ENCODE assay signal across 26 cellular contexts in the genomic region with DNA sequence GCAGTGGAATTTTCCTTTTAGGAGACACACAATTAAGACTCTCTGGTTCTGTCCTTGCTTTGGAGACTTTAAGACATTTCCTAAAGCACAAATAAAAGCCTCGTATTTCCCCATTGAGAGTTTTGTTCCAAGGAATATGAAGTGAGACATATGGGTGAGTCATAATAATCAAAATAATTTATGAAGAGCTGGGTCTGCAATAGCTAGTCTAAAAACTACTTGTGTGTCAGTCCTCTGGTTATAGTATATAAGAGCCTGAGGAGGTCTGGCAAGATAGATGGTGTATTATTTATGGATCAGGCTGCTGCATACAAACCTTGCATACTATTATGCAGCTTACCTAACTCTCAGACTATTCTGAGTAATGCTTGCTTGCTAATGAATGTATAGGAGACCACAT.
DNase-seq lines count a peak whose midpoint lies in the region; ATAC-seq, FAIRE-seq and TF ChIP-seq lines count a peak whose summit lies in the region.
"Had no signal": no experiment of that assay in that cellular context is flagged by ENCODE, and none has a peak within 500 bp of the region (broad histone marks: within the 10 kb centered on the region; RNA-seq: fewer than 3 reads in every experiment).

No MANE protein-coding gene starts in this region.

- H3K27ac ChIP-seq in neural progenitor cell: no peak overlapping the region
- H3K27ac ChIP-seq: BLaER1 treated with 17β-estradiol and CSF1 and Interleukin-3, amounts not matched to agents 10 nM and 100 nM; foreskin keratinocyte; skin epidermis; transverse colon had no signal

- no peaks in the 10 kb centered on the region for H3K9me3 Mint-ChIP-seq in neural progenitor cell
- no peaks in the 10 kb centered on the region for H3K9me3 Mint-ChIP-seq in activated T-cell treated with anti-CD3 and anti-CD28 coated beads, Interleukin-2, amount 50 U/mL, for 72 hours
- no peaks in the 10 kb centered on the region for H3K9me3 Mint-ChIP-seq in naive thymus-derived CD8-positive, alpha-beta T cell
- H3K9me3 Mint-ChIP-seq: activated CD4-positive, alpha-beta memory T cell treated with anti-CD3 and anti-CD28 coated beads for 36 hours; mesothelial cell of epicardium; nephron progenitor cell had no signal

- H3K9ac ChIP-seq in neural progenitor cell: no peak overlapping the region
- H3K9ac ChIP-seq: BLaER1 treated with 17β-estradiol and CSF1 and Interleukin-3, amounts not matched to agents 10 nM and 100 nM had no signal

- H3K4me2 ChIP-seq in neural progenitor cell: no peak overlapping the region
- H3K4me2 ChIP-seq: BLaER1 treated with 17β-estradiol and CSF1 and Interleukin-3, amounts not matched to agents 10 nM and 100 nM had no signal

- no peaks in the 10 kb centered on the region for H3K36me3 Mint-ChIP-seq in neural progenitor cell
- peaks cover 0 to 2% of the 10 kb centered on the region in 2 donors for H3K36me3 Mint-ChIP-seq in activated T-cell treated with anti-CD3 and anti-CD28 coated beads, Interleukin-2, amount 50 U/mL, for 72 hours (ENCODE audit: insufficient read depth in 2 of 2)
- no peaks in the 10 kb centered on the region for H3K36me3 Mint-ChIP-seq in naive thymus-derived CD8-positive, alpha-beta T cell
- H3K36me3 Mint-ChIP-seq: activated CD4-positive, alpha-beta memory T cell treated with anti-CD3 and anti-CD28 coated beads for 36 hours had no signal

- no peaks in the 10 kb centered on the region for H3F3A ChIP-seq in neural progenitor cell (ENCODE audit: low read depth)

- no peaks in the 10 kb centered on the region for H3K9me3 ChIP-seq in neural progenitor cell (ENCODE audit: low read depth)
- H3K9me3 ChIP-seq: BLaER1 treated with 17β-estradiol and CSF1 and Interleukin-3, amounts not matched to agents 10 nM and 100 nM; transverse colon had no signal

- no peaks in the 10 kb centered on the region for H4K20me1 ChIP-seq in neural progenitor cell (ENCODE audit: low read depth)
- H4K20me1 ChIP-seq: BLaER1 treated with 17β-estradiol and CSF1 and Interleukin-3, amounts not matched to agents 10 nM and 100 nM had no signal

- ATAC-seq in activated T-cell treated with anti-CD3 and anti-CD28 coated beads, Interleukin-2, amount 50 U/mL, for 72 hours (replicated peaks in 1 of 2): no peak
- ATAC-seq in HG03280 (IDR thresholded peaks at IDR 0.05; ENCODE audit: unreplicated experiment): no peak
- ATAC-seq in naive thymus-derived CD8-positive, alpha-beta T cell: no peak
- ATAC-seq: foreskin keratinocyte, K562, left ventricle myocardium superior had no signal

- H3K79me2 ChIP-seq in neural progenitor cell (ENCODE audit: low read depth): no peaks in the 10 kb centered on the region

- H3K36me3 ChIP-seq in bronchial epithelial cell (ENCODE audit: control insufficient read depth, insufficient read depth, low read length) (peaks cover 3% of the 10 kb centered on the region), neural progenitor cell (no peaks in the 10 kb centered on the region)
- H3K36me3 ChIP-seq: BLaER1 treated with 17β-estradiol and CSF1 and Interleukin-3, amounts not matched to agents 10 nM and 100 nM; transverse colon had no signal

- no peaks in the 10 kb centered on the region for H3K27me3 Mint-ChIP-seq in neural progenitor cell (ENCODE audit: insufficient read depth, low read depth)
- peaks cover 9% of the 10 kb centered on the region for H3K27me3 Mint-ChIP-seq in activated T-cell treated with anti-CD3 and anti-CD28 coated beads, Interleukin-2, amount 50 U/mL, for 72 hours (ENCODE audit: low read depth)
- H3K27me3 Mint-ChIP-seq in naive thymus-derived CD8-positive, alpha-beta T cell: peaks cover 0 to 1% (median 0%) of the 10 kb centered on the region in 5 donors
- H3K27me3 Mint-ChIP-seq: progenitor cell of endocrine pancreas had no signal

- H3K4me1 ChIP-seq in neural progenitor cell: peaks cover 5% of the 10 kb centered on the region
- H3K4me1 ChIP-seq: BLaER1 treated with 17β-estradiol and CSF1 and Interleukin-3, amounts not matched to agents 10 nM and 100 nM; foreskin keratinocyte; transverse colon had no signal

- no peaks in the 10 kb centered on the region for H3K27me3 ChIP-seq in bronchial epithelial cell (ENCODE audit: control insufficient read depth, insufficient read depth, low read length)
- H3K27me3 ChIP-seq in neural progenitor cell: no peaks in the 10 kb centered on the region
- H3K27me3 ChIP-seq: BLaER1 treated with 17β-estradiol and CSF1 and Interleukin-3, amounts not matched to agents 10 nM and 100 nM; foreskin keratinocyte; transverse colon had no signal

- peaks cover 20% of the 10 kb centered on the region for H3K4me1 Mint-ChIP-seq in neural progenitor cell
- no peaks in the 10 kb centered on the region for H3K4me1 Mint-ChIP-seq in activated T-cell treated with anti-CD3 and anti-CD28 coated beads, Interleukin-2, amount 50 U/mL, for 72 hours (ENCODE audit: low read depth)
- H3K4me1 Mint-ChIP-seq in naive thymus-derived CD8-positive, alpha-beta T cell: no peaks in the 10 kb centered on the region

- FAIRE-seq in bronchial epithelial cell (lab: Jason Lieb, UNC): no peak
- FAIRE-seq: D721Med, GM18507, K562 had no signal

- H3K4me3 ChIP-seq in bronchial epithelial cell (ENCODE audit: low read depth, low read length) (no peak overlapping the region), neural progenitor cell (no peak overlapping the region)
- H3K4me3 ChIP-seq: BLaER1 treated with 17β-estradiol and CSF1 and Interleukin-3, amounts not matched to agents 10 nM and 100 nM; K562; skin epidermis; transverse colon had no signal

- peak overlapping the region; percentile 26 for H2AFZ ChIP-seq in neural progenitor cell (replicated peaks)

- POLR2A ChIA-PET in naive thymus-derived CD8-positive, alpha-beta T cell (lab: Charles Lee): no interaction called here

- TF ChIP-seq CTCF in bronchial epithelial cell (IDR thresholded peaks at IDR 0.05; ENCODE audit: insufficient read depth, low read length, severe bottlenecking) (no peak), neural progenitor cell (IDR thresholded peaks at IDR 0.05) (no peak)

- H3K27ac Mint-ChIP-seq in neural progenitor cell: no peak overlapping the region
- H3K27ac Mint-ChIP-seq in activated T-cell treated with anti-CD3 and anti-CD28 coated beads, Interleukin-2, amount 50 U/mL, for 72 hours: no peak overlapping the region
- no peak overlapping the region for H3K27ac Mint-ChIP-seq in naive thymus-derived CD8-positive, alpha-beta T cell
- H3K27ac Mint-ChIP-seq: activated CD4-positive, alpha-beta memory T cell treated with anti-CD3 and anti-CD28 coated beads for 36 hours; mesothelial cell of epicardium; nephron progenitor cell; progenitor cell of endocrine pancreas had no signal

- H3K4me3 Mint-ChIP-seq in neural progenitor cell: no peak overlapping the region
- H3K4me3 Mint-ChIP-seq in activated T-cell treated with anti-CD3 and anti-CD28 coated beads, Interleukin-2, amount 50 U/mL, for 72 hours: no peak overlapping the region
- H3K4me3 Mint-ChIP-seq in naive thymus-derived CD8-positive, alpha-beta T cell: no peak overlapping the region
- H3K4me3 Mint-ChIP-seq: activated CD4-positive, alpha-beta memory T cell treated with anti-CD3 and anti-CD28 coated beads for 36 hours; mesothelial cell of epicardium; nephron progenitor cell had no signal

- DNase-seq in AG08396 (ENCODE audit: low spot score): peak; percentile 6
- peak; percentile 6 for DNase-seq in HS-5 (ENCODE audit: low read depth)
- peak; percentile 3 for DNase-seq in bronchial epithelial cell (ENCODE audit: low read depth)
- no peak for DNase-seq in neural progenitor cell (ENCODE audit: low spot score)
- DNase-seq in stimulated activated CD4-positive, alpha-beta T cell treated with anti-CD3 and anti-CD28 coated beads, Interleukin-4, amount 100 ng/mL, for 4 hours: no peak
- DNase-seq in activated T-cell treated with anti-CD3 and anti-CD28 coated beads, Interleukin-2, amount 50 U/mL, for 72 hours: no peak
- DNase-seq in naive thymus-derived CD8-positive, alpha-beta T cell: no peak
- DNase-seq: activated CD4-positive, alpha-beta memory T cell treated with anti-CD3 and anti-CD28 coated beads for 36 hours; activated CD4-positive, CD25-positive, alpha-beta regulatory T cell; activated naive CD4-positive, alpha-beta T cell; caudate nucleus; hippocampal formation; left ventricle myocardium superior; NCI-H526 treated with DMSO at 0.1 percent for 48 hours; nephron progenitor cell; stimulated activated naive CD4-positive, alpha-beta T cell treated with Interleukin-2 at 50 U/mL for 16 hours; transverse colon had no signal

Comparison
In these comparisons a context has a peak if more than half of its experiments do, and no peak if none do; other contexts are left out.
1. DNase-seq: peak in AG08396 (single experiment), HS-5 (single experiment) and bronchial epithelial cell (single experiment); none in neural progenitor cell (single experiment), stimulated activated CD4-positive, alpha-beta T cell treated with anti-CD3 and anti-CD28 coated beads, Interleukin-4, amount 100 ng/mL, for 4 hours (0 of 2), activated T-cell treated with anti-CD3 and anti-CD28 coated beads, Interleukin-2, amount 50 U/mL, for 72 hours (0 of 2) and naive thymus-derived CD8-positive, alpha-beta T cell (0 of 10).